ENCODE assay signal across 21 cellular contexts in the genomic region with DNA sequence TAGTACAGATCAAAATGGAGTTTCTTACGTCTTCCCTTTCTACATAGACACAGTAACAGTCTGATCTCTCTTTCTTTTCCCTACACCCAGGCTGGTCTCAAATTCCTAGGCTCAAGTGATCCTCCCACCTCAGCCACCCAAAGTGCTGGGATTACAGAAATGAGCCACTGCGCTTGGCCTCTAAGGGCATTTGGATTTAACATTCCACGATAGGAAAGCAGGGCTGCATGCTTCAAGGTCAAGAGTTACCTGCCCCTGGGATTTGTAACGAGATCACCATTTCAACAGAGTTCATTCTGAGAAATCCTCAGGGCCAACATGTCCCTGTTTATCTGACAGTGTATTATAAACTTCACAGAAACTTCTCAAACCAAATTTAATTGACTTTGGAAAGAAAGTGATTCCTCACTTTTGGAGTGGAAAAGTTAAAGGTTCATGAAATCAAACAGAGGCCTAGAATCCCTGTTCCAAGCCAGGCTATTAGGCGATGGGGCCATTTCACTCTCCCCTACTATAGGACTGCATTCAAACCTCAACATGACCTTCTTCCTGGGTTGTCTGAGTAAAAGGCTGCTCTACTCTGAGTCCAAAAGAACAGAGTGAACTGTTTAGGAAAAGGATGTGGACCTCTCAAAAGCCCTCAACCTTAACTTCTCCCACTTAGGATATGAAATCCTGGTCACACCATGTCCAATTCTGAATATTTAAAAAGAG. TPM values are rescaled to one million over a fixed set of nuclear protein-coding genes. Genes with fewer than 3 reads are reported as not detected.
DNase-seq lines count a peak whose midpoint lies in the region; ATAC-seq, FAIRE-seq and TF ChIP-seq lines count a peak whose summit lies in the region.
"Had no signal": no experiment of that assay in that cellular context is flagged by ENCODE, and none has a peak within 500 bp of the region (broad histone marks: within the 10 kb centered on the region; RNA-seq: fewer than 3 reads in every experiment).

No MANE protein-coding gene starts in this region.

- H3K4me3 Mint-ChIP-seq in GM23338 (no peak overlapping the region), progenitor cell of endocrine pancreas (ENCODE audit: low read depth) (no peak overlapping the region)
- H3K4me3 Mint-ChIP-seq: CD14-positive monocyte had no signal

- H3K4me2 ChIP-seq in GM23338, result no peak overlapping the region

- H3F3A ChIP-seq in GM23338 (replicated peaks; ENCODE audit: low read depth), result no peaks in the 10 kb centered on the region

- ATAC-seq in GM23338 (no peak), HG02973 (IDR thresholded peaks at IDR 0.05; ENCODE audit: unreplicated experiment) (no peak), GM18870 (IDR thresholded peaks at IDR 0.05; ENCODE audit: unreplicated experiment) (no peak)
- ATAC-seq: HCT116, K562, PC-3 had no signal

- TF ChIP-seq CTCF in GM23338 (conservative IDR thresholded peaks at IDR 0.05; ENCODE audit: low read depth in 2 of 2), result no peak
- TF ChIP-seq CTCF in progenitor cell of endocrine pancreas (IDR thresholded peaks at IDR 0.05; ENCODE audit: unreplicated experiment), result no peak

- no peak overlapping the region for H3K27ac ChIP-seq in GM23338 (ENCODE audit: low read depth)

- H3K27ac Mint-ChIP-seq in GM23338 (no peak overlapping the region), progenitor cell of endocrine pancreas (peak overlapping the region; percentile 23)
- H3K27ac Mint-ChIP-seq: CD14-positive monocyte had no signal

- no peak for DNase-seq in GM12891 (ENCODE audit: insufficient read length, low spot score)
- DNase-seq in GM23338 (ENCODE audit: low spot score), result no peak
- DNase-seq in islet precursor cell, result peak; percentile 26
- no peak for DNase-seq in progenitor cell of endocrine pancreas (ENCODE audit: low spot score, unreplicated experiment)
- no peak for DNase-seq in NCI-H1436 treated with DMSO at 0.1 percent for 48 hours (lab: John Stamatoyannopoulos, UW)
- DNase-seq: AML-193, DND-41, GOT3, NCI-H1092 treated with DMSO at 0.1 percent for 48 hours, NCI-H2081, NCI-H748 treated with DMSO at 0.1 percent for 48 hours, PC-3, RPMI8226 had no signal

- FAIRE-seq in GM12891 (lab: Jason Lieb, UNC), result peak; percentile 78
- FAIRE-seq: GM19239, K562 had no signal

- H3K9me2 ChIP-seq in GM23338 (ENCODE audit: insufficient read depth), result no peaks in the 10 kb centered on the region

- H2AFZ ChIP-seq in GM23338, result peak overlapping the region; percentile 38; the same call in 1 of the 2 replicates

- H3K36me3 ChIP-seq in GM23338 (ENCODE audit: insufficient read depth), result 0 out of 2 replicates have a peak, but pooled peaks cover 4% of the 10 kb centered on the region

- H3K36me3 Mint-ChIP-seq in GM23338 (ENCODE audit: low read depth) (peaks cover 5% of the 10 kb centered on the region), progenitor cell of endocrine pancreas (ENCODE audit: insufficient read depth) (no peaks in the 10 kb centered on the region)
- H3K36me3 Mint-ChIP-seq: CD14-positive monocyte had no signal

- H3K27me3 ChIP-seq in GM23338 (ENCODE audit: insufficient read depth), result no peaks in the 10 kb centered on the region

- no peaks in the 10 kb centered on the region for H3K79me2 ChIP-seq in GM23338 (replicated peaks; ENCODE audit: insufficient read depth)

- H3K4me1 Mint-ChIP-seq in GM23338 (no peaks in the 10 kb centered on the region; the same call in 2 of the 3 replicates), progenitor cell of endocrine pancreas (ENCODE audit: low read depth) (peaks cover 12% of the 10 kb centered on the region)
- H3K4me1 Mint-ChIP-seq: CD14-positive monocyte had no signal

- no peak for TF ChIP-seq POLR2A in GM12891 (IDR thresholded peaks at IDR 0.05; ENCODE audit: low read depth, low read length)

- H3K27me3 Mint-ChIP-seq in GM23338 (ENCODE audit: insufficient read depth, low read depth, poor library complexity) (peaks cover 5% of the 10 kb centered on the region), progenitor cell of endocrine pancreas (no peaks in the 10 kb centered on the region)

- no peaks in the 10 kb centered on the region for H3K4me1 ChIP-seq in GM23338 (ENCODE audit: insufficient read depth)

- no peak overlapping the region for H3K4me3 ChIP-seq in GM23338
- H3K4me3 ChIP-seq: K562 had no signal

- H4K20me1 ChIP-seq in GM23338 (replicated peaks; ENCODE audit: insufficient read depth), result no peaks in the 10 kb centered on the region

- H3K9me3 Mint-ChIP-seq in GM23338, result peaks cover 10% of the 10 kb centered on the region
- H3K9me3 Mint-ChIP-seq in progenitor cell of endocrine pancreas (ENCODE audit: low read depth), result peaks cover 8% of the 10 kb centered on the region

TF ChIP-seq in GM12891, 5 proteins besides CTCF, POLR2A, EP300 and RAD21:
- TF ChIP-seq PAX5 (IDR thresholded peaks at IDR 0.05; ENCODE audit: insufficient read depth, low read length, severe bottlenecking) (no peak), SPI1 (IDR thresholded peaks at IDR 0.05; ENCODE audit: low read depth, low read length) (no peak), POU2F2 (IDR thresholded peaks at IDR 0.05; ENCODE audit: low read depth, low read length) (no peak), TAF1 (IDR thresholded peaks at IDR 0.05; ENCODE audit: low read depth, low read length) (no peak), POLR2AphosphoS5 (IDR thresholded peaks at IDR 0.05; ENCODE audit: low read depth, low read length) (no peak)

TF ChIP-seq in GM23338, 12 proteins besides CTCF, POLR2A, EP300 and RAD21:
- TF ChIP-seq STAT1 (IDR thresholded peaks at IDR 0.05; ENCODE audit: unreplicated experiment) (no peak), ZNF114 (CRISPR knock-in tag; IDR thresholded peaks at IDR 0.05) (no peak)
TF ChIP-seq in GM23338: peak in this region for 0.

RNA-seq across cellular contexts. Expression of gene C5orf52, which starts 15.7 kb away (rescaled TPM):
- not detected for polyA plus RNA-seq in GM12891 (2012; ENCODE audit: low read depth, missing spikeins)
- not detected in 2 replicates for total RNA-seq in GM23338 (2014; rRNA removed; shearing (Covaris generic))
- polyA plus RNA-seq in GM23338 (2016; fragmentation: Nextera tagmentation; extraction: Ambion mirVana), result not detected in 2 replicates
- not detected in 2 replicates for total RNA-seq in progenitor cell of endocrine pancreas
- total RNA-seq: G401, K562, NCI-H460 had no signal
- polyA plus RNA-seq: CD14-positive monocyte, K562 had no signal

RNA-seq across cellular contexts. Expression of gene SOX30, which starts 34.8 kb away (rescaled TPM):
- not detected for polyA plus RNA-seq in GM12891 (2012; ENCODE audit: low read depth, missing spikeins)
- 1.3 and 1.4 TPM in 2 replicates for total RNA-seq in GM23338 (2014; rRNA removed; shearing (Covaris generic))
- 0.43 and 0.47 TPM in 2 replicates for polyA plus RNA-seq in GM23338 (2016; fragmentation: Nextera tagmentation; extraction: Ambion mirVana)
- total RNA-seq in progenitor cell of endocrine pancreas, result not detected in 2 replicates
- total RNA-seq: G401, K562, NCI-H460 had no signal
- polyA plus RNA-seq: K562 had no signal

RNA-seq across cellular contexts. Expression of gene THG1L, which starts 44.2 kb away (rescaled TPM):
- polyA plus RNA-seq in GM12891 (2012; ENCODE audit: low read depth, missing spikeins), result 22.3 TPM
- total RNA-seq in GM23338 (2014; rRNA removed; shearing (Covaris generic)), result 11.8 and 12.2 TPM in 2 replicates
- 13.8 and 15.9 TPM in 2 replicates for polyA plus RNA-seq in GM23338 (2016; fragmentation: Nextera tagmentation; extraction: Ambion mirVana)
- 12.4 and 13.2 TPM in 2 replicates for total RNA-seq in progenitor cell of endocrine pancreas

RNA-seq across cellular contexts. Expression of gene LSM11, which starts 56.5 kb away (rescaled TPM):
- polyA plus RNA-seq in GM12891 (2012; ENCODE audit: low read depth, missing spikeins), result 1.2 TPM
- 3.8 and 3.9 TPM in 2 replicates for total RNA-seq in GM23338 (2014; rRNA removed; shearing (Covaris generic))
- 1.2 TPM in 2 replicates for polyA plus RNA-seq in GM23338 (2016; fragmentation: Nextera tagmentation; extraction: Ambion mirVana)
- 5.5 and 6.3 TPM in 2 replicates for total RNA-seq in progenitor cell of endocrine pancreas
